In the genomic region with DNA sequence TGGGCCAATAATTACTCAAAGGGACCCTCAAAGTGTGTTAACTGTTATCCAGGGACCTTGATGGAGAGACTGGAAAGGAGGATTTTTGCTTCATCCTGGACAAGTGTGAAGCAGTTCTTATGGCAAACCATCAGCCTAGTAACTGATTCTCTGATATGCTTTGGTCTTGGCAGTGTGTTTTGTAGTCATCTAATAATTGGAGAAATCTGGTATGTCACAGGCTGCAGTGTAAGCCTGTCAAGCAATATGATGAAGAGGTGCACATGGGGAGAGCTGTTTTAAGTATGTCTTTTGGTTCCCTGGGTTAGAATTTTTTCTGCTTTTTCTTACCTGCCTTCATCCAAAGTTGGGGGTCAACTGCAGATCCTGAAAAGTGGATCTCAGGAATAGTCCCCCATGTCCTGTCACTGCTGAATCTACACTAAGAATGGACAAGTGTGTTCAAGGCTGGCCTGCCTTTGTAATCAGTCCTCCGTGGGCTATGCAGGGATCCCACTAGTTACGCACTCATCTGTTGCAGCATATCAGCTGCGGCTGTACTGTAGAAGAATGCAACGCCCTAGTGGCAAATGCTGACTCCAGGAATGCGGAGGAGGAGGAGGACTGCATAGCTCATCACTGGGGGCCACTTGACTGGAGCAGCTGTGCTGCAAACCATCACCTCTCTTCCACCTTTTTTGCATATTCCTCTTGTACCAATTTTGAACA, we compare ENCODE assay signal across 8 cellular contexts. TPM values are rescaled to one million over a fixed set of nuclear protein-coding genes. Genes with fewer than 3 reads are reported as not detected.
A peak's percentile ranks its signal among the peaks of the same experiment; 100 is the strongest.
DNase-seq lines count a peak whose midpoint lies in the region; ATAC-seq and TF ChIP-seq lines count a peak whose summit lies in the region.

No MANE protein-coding gene starts in this region.

- intact Hi-C loops in dorsolateral prefrontal cortex (cut with DNase I): loop anchor here (5.0 to 10.0 kb wide), 5 partner anchors 52 to 230 kb away; a partner anchor contains a TSS
- intact Hi-C loops in thyroid gland (cut with DNase I): no loop called here

- H3K27ac ChIP-seq in dorsolateral prefrontal cortex (peak overlapping the region in 54 of 59 donors; percentile 10 to 99 (median 96)), lung (ENCODE audit: low read depth in 1 of 2, low read length in 1 of 2) (peak overlapping the region; percentile 72 to 99), thyroid gland (peak overlapping the region; percentile 69 to 99 (median 99))

- H3K9me3 ChIP-seq in lung (ENCODE audit: control insufficient read depth in 2 of 2, insufficient read depth in 1 of 2, low read length in 1 of 2) (no peaks in the 10 kb centered on the region), thyroid gland (no peaks in the 10 kb centered on the region)

- WGBS in lung, 2 donors: 29 to 37% methylated on average over 5 of the region's 5 CpGs
- WGBS in thyroid gland, 2 donors: 19 to 20% methylated on average over 5 of the region's 5 CpGs

- peak in 1 of 56 donors; percentile 6 for TF ChIP-seq CTCF in dorsolateral prefrontal cortex (IDR thresholded peaks at IDR 0.05 in 54 of 56, conservative IDR thresholded peaks at IDR 0.05 in 2 of 56; ENCODE audit: low read depth in 1 of 56, partially characterized antibody in 56 of 56)
- no peak for TF ChIP-seq CTCF in lung (IDR thresholded peaks at IDR 0.05; ENCODE audit: control extremely low read depth, extremely low read depth)
- TF ChIP-seq CTCF in thyroid gland (IDR thresholded peaks at IDR 0.05): peak in 1 of 6 experiments; percentile 16

- H3K27me3 ChIP-seq in dorsolateral prefrontal cortex (no peaks in the 10 kb centered on the region), lung (ENCODE audit: control insufficient read depth, insufficient read depth) (no peaks in the 10 kb centered on the region), thyroid gland (no peaks in the 10 kb centered on the region)

- DNase-seq in HCEC 1CT: peak; percentile 89
- peak; percentile 35 for DNase-seq in SK-N-DZ (ENCODE audit: low spot score)
- DNase-seq in dorsolateral prefrontal cortex: peak in 7 of 10 donors; percentile 44 to 66 (median 50)
- DNase-seq in lung (ENCODE audit: low spot score): peak; percentile 68
- peak; percentile 78 to 80 for DNase-seq in thyroid gland
- DNase-seq in NCI-H774 (lab: John Stamatoyannopoulos, UW): no peak
- DNase-seq in activated gamma-delta T cell (lab: John Stamatoyannopoulos, UW): no peak

- H3K36me3 ChIP-seq in lung (ENCODE audit: control insufficient read depth in 2 of 2, insufficient read depth in 2 of 2, low read length in 2 of 2): no peaks in the 10 kb centered on the region
- no peaks in the 10 kb centered on the region for H3K36me3 ChIP-seq in thyroid gland

- peaks cover 4 to 40% of the 10 kb centered on the region in 2 donors for H3K4me1 ChIP-seq in lung (ENCODE audit: control insufficient read depth in 2 of 2, insufficient read depth in 2 of 2, low read length in 2 of 2)
- H3K4me1 ChIP-seq in thyroid gland: peaks cover 66 to 70% of the 10 kb centered on the region in 2 donors

- H3K4me3 ChIP-seq in dorsolateral prefrontal cortex (peak overlapping the region; percentile 54 to 99 (median 92)), lung (peak overlapping the region; percentile 17), thyroid gland (replicated peaks in 1 of 3) (no peak overlapping the region)

- peak in 1 of 2 donors; percentile 39 for TF ChIP-seq POLR2A in thyroid gland (IDR thresholded peaks at IDR 0.05)

- ATAC-seq in lung (ENCODE audit: insufficient read depth, low FRiP score) (no peak), HG03342 (IDR thresholded peaks at IDR 0.05; ENCODE audit: unreplicated experiment) (no peak)

RNA-seq across cellular contexts. Expression of a gene that starts 1.9 kb away (rescaled TPM):
- 59.9 and 65.0 TPM in 2 replicates for polyA plus RNA-seq in SK-N-DZ (2014; cell fraction: cytosol; rRNA removed)
- 149 and 265 TPM in 2 replicates for polyA plus RNA-seq in SK-N-DZ (2014; cell fraction: nucleus; rRNA removed)
- total RNA-seq in dorsolateral prefrontal cortex (1,000 to 10,000 TPM in 93 of 120 experiments, 100 to 1,000 TPM in 27; 588 to 1,376 (median 1,110) TPM), lung (100 to 1,000 TPM; 328 to 438 TPM), thyroid gland (100 to 1,000 TPM; 189 to 307 (median 278) TPM)
- 100 to 1,000 TPM in 1 of 2 donors, 10 to 100 TPM in 1; 70.0 to 145 TPM for polyA plus RNA-seq in lung

RNA-seq across cellular contexts. Expression of a gene that starts 49.8 kb away (rescaled TPM):
- 31.9 and 33.4 TPM in 2 replicates for polyA plus RNA-seq in SK-N-DZ (2014; cell fraction: cytosol; rRNA removed)
- 15.2 and 17.9 TPM in 2 replicates for polyA plus RNA-seq in SK-N-DZ (2014; cell fraction: nucleus; rRNA removed)
- total RNA-seq in dorsolateral prefrontal cortex: 10 to 100 TPM; 11.7 to 22.4 (median 16.7) TPM
- total RNA-seq in lung: 10 to 100 TPM; 22.8 to 24.7 TPM
- 10 to 100 TPM; 11.3 to 19.4 TPM for polyA plus RNA-seq in lung
- total RNA-seq in thyroid gland: 10 to 100 TPM; 24.1 to 30.3 (median 25.5) TPM

Comparison
In these comparisons a context has a peak if more than half of its experiments do, and no peak if none do; other contexts are left out.
1. DNase-seq: peak in HCEC 1CT (single experiment), SK-N-DZ (single experiment), dorsolateral prefrontal cortex (7 of 10), lung (single experiment) and thyroid gland (2 of 2); none in NCI-H774 (single experiment) and activated gamma-delta T cell (single experiment).
2. H3K4me3 ChIP-seq: peak in dorsolateral prefrontal cortex (59 of 59) and lung (single experiment); none in thyroid gland (0 of 3).
3. Peak in every context shown above with its lines, with median percentiles within 50 percentile points of each other: H3K27ac ChIP-seq.